Comparison of ENCODE assay signal across 25 cellular contexts in genomic region chr1:116709666-116710167, GRCh38. TPM values are rescaled to one million over a fixed set of nuclear protein-coding genes. Genes with fewer than 3 reads are reported as not detected.
"Had no signal": no experiment of that assay in that cellular context is flagged by ENCODE, and none has a peak within 500 bp of the region (broad histone marks: within the 10 kb centered on the region; RNA-seq: fewer than 3 reads in every experiment).

No MANE protein-coding gene starts in this region.

- H3K4me3 ChIP-seq: dorsolateral prefrontal cortex, gastrocnemius medialis, heart right ventricle, lung, psoas muscle, right lobe of liver, suprapubic skin, thyroid gland had no signal

- H3K4me1 Mint-ChIP-seq: central memory CD8-positive, alpha-beta T cell had no signal

- H3K27me3 ChIP-seq: dorsolateral prefrontal cortex, gastrocnemius medialis, neutrophil, right lobe of liver, thyroid gland had no signal

- ATAC-seq: effector memory CD8-positive, alpha-beta T cell; gastrocnemius medialis; left lobe of liver; naive thymus-derived CD4-positive, alpha-beta T cell; psoas muscle; right lobe of liver; stimulated activated effector memory CD8-positive, alpha-beta T cell treated with anti-CD3 and anti-CD28 coated beads, Interleukin-12 subunit alpha, Interleukin-12 subunit beta, amount 100 ng/mL, for 72 hours; stimulated activated naive CD8-positive, alpha-beta T cell treated with anti-CD3 and anti-CD28 coated beads, Interleukin-15, Interleukin-2, amounts not matched to agents 100 U/mL and 50 U/mL, for 24 hours had no signal

- FAIRE-seq: endothelial cell of umbilical vein, islet of Langerhans had no signal

- H3K4me3 Mint-ChIP-seq: central memory CD8-positive, alpha-beta T cell; effector memory CD8-positive, alpha-beta T cell; naive thymus-derived CD4-positive, alpha-beta T cell; stimulated activated effector memory CD8-positive, alpha-beta T cell treated with anti-CD3 and anti-CD28 coated beads, Interleukin-12 subunit alpha, Interleukin-12 subunit beta, amount 100 ng/mL, for 72 hours had no signal

- H3K36me3 Mint-ChIP-seq: stimulated activated effector memory CD8-positive, alpha-beta T cell treated with anti-CD3 and anti-CD28 coated beads, Interleukin-12 subunit alpha, Interleukin-12 subunit beta, amount 100 ng/mL, for 72 hours had no signal

- DNase-seq: cortex of kidney; effector memory CD8-positive, alpha-beta T cell; gastrocnemius medialis; heart right ventricle; mesenchymal stem cell; naive thymus-derived CD4-positive, alpha-beta T cell; psoas muscle; retina; right lobe of liver; stimulated activated CD4-positive, alpha-beta T cell treated with anti-CD3 and anti-CD28 coated beads, Interleukin-4, amount 100 ng/mL, for 1 hour; stimulated activated CD8-positive, alpha-beta memory T cell treated with anti-CD3 and anti-CD28 coated beads, Interleukin-4, amount 100 ng/mL, for 48 hours; stimulated activated naive CD8-positive, alpha-beta T cell treated with anti-CD3 and anti-CD28 coated beads, Interleukin-15, Interleukin-2, amounts not matched to agents 100 U/mL and 50 U/mL, for 24 hours had no signal

- H3K9me3 ChIP-seq: gastrocnemius medialis, heart right ventricle, neutrophil, psoas muscle, right lobe of liver, suprapubic skin, thyroid gland had no signal

- H3K9me3 Mint-ChIP-seq: central memory CD8-positive, alpha-beta T cell; effector memory CD8-positive, alpha-beta T cell; stimulated activated effector memory CD8-positive, alpha-beta T cell treated with anti-CD3 and anti-CD28 coated beads, Interleukin-12 subunit alpha, Interleukin-12 subunit beta, amount 100 ng/mL, for 72 hours had no signal

- H3K27ac Mint-ChIP-seq: effector memory CD8-positive, alpha-beta T cell; naive thymus-derived CD4-positive, alpha-beta T cell had no signal

- H3K36me3 ChIP-seq: gastrocnemius medialis, heart right ventricle, neutrophil, right lobe of liver, suprapubic skin, thyroid gland had no signal

- H3K27ac ChIP-seq: dorsolateral prefrontal cortex, gastrocnemius medialis, heart right ventricle, neutrophil, psoas muscle, right lobe of liver, suprapubic skin, thyroid gland had no signal

- H3K4me1 ChIP-seq: gastrocnemius medialis, psoas muscle, right lobe of liver had no signal

RNA-seq across cellular contexts. Expression of gene CD2, which starts 44.5 kb away (rescaled TPM):
- total RNA-seq: endothelial cell of umbilical vein, fibroblast of lung, osteoblast had no signal
- polyA plus RNA-seq: endothelial cell of umbilical vein, fibroblast of lung, neural cell had no signal
